18 cellular contexts compared by ENCODE assay signal in the genomic region with DNA sequence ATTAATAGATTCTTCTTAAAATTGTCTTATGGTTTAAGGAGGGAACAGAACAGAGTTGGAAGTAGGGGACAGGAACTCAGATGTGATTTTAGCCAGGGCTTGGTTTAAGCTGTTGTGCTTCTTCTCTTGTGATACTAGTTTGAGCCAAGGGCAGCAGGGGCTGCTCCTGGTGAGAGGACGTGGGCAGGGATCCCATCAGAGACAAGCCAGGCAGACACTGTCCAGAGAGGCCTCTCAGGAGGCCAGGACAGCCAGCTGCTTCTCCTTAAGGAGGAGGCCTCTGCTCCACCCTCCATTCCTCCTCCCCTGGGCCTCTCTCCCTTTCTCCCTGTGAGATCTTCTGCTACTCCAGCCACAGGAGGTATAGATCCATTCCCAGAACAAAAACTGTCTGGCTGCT.
"Had no signal": no experiment of that assay in that cellular context is flagged by ENCODE, and none has a peak within 500 bp of the region (broad histone marks: within the 10 kb centered on the region; RNA-seq: fewer than 3 reads in every experiment).

No MANE protein-coding gene starts in this region.

- H3K36me3 ChIP-seq: pancreas, right lobe of liver, stomach had no signal

- H3K4me1 Mint-ChIP-seq: mesothelial cell of epicardium had no signal

- FAIRE-seq: pancreas, TTC549 had no signal

- H3K27me3 ChIP-seq: pancreas, right lobe of liver, stomach had no signal

- H3K4me2 ChIP-seq: smooth muscle cell had no signal

- H3K27ac Mint-ChIP-seq: activated CD4-positive, alpha-beta memory T cell treated with anti-CD3 and anti-CD28 coated beads for 36 hours; activated T-helper 2 cell treated with anti-CD3 and anti-CD28 coated beads, Interferon-gamma antibody, Interleukin-2, Interleukin-4, amounts not matched to agents 10 μg/mL and 5 μg/mL and 100 μg/mL, durations not matched to agents 14 hours and 24 hours and 36 hours; mesothelial cell of epicardium; T-helper 2 cell treated with Interferon-gamma antibody and Interleukin-4, amounts not matched to agents 5 μg/mL and 100 μg/mL, for 36 hours had no signal

- H3K9me3 Mint-ChIP-seq: activated CD4-positive, alpha-beta memory T cell treated with anti-CD3 and anti-CD28 coated beads for 36 hours; activated T-helper 2 cell treated with anti-CD3 and anti-CD28 coated beads, Interferon-gamma antibody, Interleukin-2, Interleukin-4, amounts not matched to agents 10 μg/mL and 5 μg/mL and 100 μg/mL, durations not matched to agents 14 hours and 24 hours and 36 hours; mesothelial cell of epicardium; T-helper 2 cell treated with Interferon-gamma antibody and Interleukin-4, amounts not matched to agents 5 μg/mL and 100 μg/mL, for 36 hours had no signal

- DNase-seq: activated CD4-positive, alpha-beta memory T cell treated with anti-CD3 and anti-CD28 coated beads for 36 hours; activated naive CD4-positive, alpha-beta T cell treated with Interleukin-2 at 50 U/mL for 16 hours; activated T-cell treated with anti-CD3 and anti-CD28 coated beads for 4 hours; amniotic stem cell; effector CD8-positive, alpha-beta T cell; islet precursor cell; pancreas; right lobe of liver; stimulated activated CD4-positive, alpha-beta T cell treated with anti-CD3 and anti-CD28 coated beads, Interleukin-4, amount 100 ng/mL, for 1 hour; stomach; trophoblast cell had no signal

- H3K9me3 ChIP-seq: pancreas, right lobe of liver, stomach had no signal

- H3K27me3 Mint-ChIP-seq: activated CD4-positive, alpha-beta memory T cell treated with anti-CD3 and anti-CD28 coated beads for 36 hours had no signal

- ATAC-seq: esophagus mucosa, pancreas, right lobe of liver had no signal

- H3K36me3 Mint-ChIP-seq: activated CD4-positive, alpha-beta memory T cell treated with anti-CD3 and anti-CD28 coated beads for 36 hours; mesothelial cell of epicardium had no signal

- H3K4me3 ChIP-seq: lung, pancreas, right lobe of liver, smooth muscle cell, stomach had no signal

- H3K4me3 Mint-ChIP-seq: activated CD4-positive, alpha-beta memory T cell treated with anti-CD3 and anti-CD28 coated beads for 36 hours; mesothelial cell of epicardium; T-helper 2 cell treated with Interferon-gamma antibody and Interleukin-4, amounts not matched to agents 5 μg/mL and 100 μg/mL, for 36 hours had no signal

- H3K27ac ChIP-seq: pancreas, right lobe of liver, stomach had no signal
